Comparison of ENCODE assay signal across 18 cellular contexts in the genomic region with DNA sequence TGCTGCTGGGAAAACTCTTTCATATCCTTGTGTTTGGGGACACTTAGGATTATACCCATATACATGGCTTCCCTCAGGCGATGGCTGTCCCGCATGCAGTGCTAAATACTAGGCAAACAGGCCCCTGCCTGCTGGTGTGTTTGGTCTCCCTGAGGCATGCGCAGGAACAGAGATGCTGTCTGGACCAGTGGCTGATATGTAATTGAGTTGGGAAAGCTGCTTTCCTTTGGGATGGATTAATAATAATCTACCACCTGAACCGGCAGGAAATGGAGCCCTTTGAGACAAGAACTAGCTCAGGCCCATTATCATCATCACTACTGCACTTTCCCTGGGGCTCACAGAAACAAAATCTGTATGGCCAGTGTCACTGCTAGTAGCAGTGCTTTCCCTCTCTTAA. TPM values are rescaled to one million over a fixed set of nuclear protein-coding genes. Genes with fewer than 3 reads are reported as not detected.
DNase-seq lines count a peak whose midpoint lies in the region; ATAC-seq and TF ChIP-seq lines count a peak whose summit lies in the region.
"Had no signal": no experiment of that assay in that cellular context is flagged by ENCODE, and none has a peak within 500 bp of the region (broad histone marks: within the 10 kb centered on the region; RNA-seq: fewer than 3 reads in every experiment).

No MANE protein-coding gene starts in this region.

- no peak for TF ChIP-seq POLR2A in spleen (IDR thresholded peaks at IDR 0.05)

- WGBS in spleen, 5 donors: 95 to 100% (median 97%) methylated on average over 4 of the region's 4 CpGs

- peaks cover 44% of the 10 kb centered on the region for H3K4me1 Mint-ChIP-seq in central memory CD8-positive, alpha-beta T cell

- H3K27me3 Mint-ChIP-seq in central memory CD8-positive, alpha-beta T cell: no peaks in the 10 kb centered on the region
- H3K27me3 Mint-ChIP-seq: B cell; CD4-positive, CD25-positive, alpha-beta regulatory T cell had no signal

- H3K4me1 ChIP-seq in spleen: peaks cover 0 to 77% (median 18%) of the 10 kb centered on the region in 6 donors
- H3K4me1 ChIP-seq: Caco-2 had no signal

- DNase-seq in activated effector memory CD4-positive, alpha-beta T cell treated with anti-CD3 and anti-CD28 coated beads, Interleukin-2, amount 50 U/mL, for 16 hours: peak; percentile 24
- DNase-seq in activated effector memory CD4-positive, alpha-beta T cell treated with Interleukin-2 at 50 U/mL for 16 hours: no peak
- no peak for DNase-seq in central memory CD8-positive, alpha-beta T cell (ENCODE audit: low spot score in 2 of 2)
- DNase-seq in retina (peak; percentile 9), spleen (no peak), HUDEP-2 (lab: John Stamatoyannopoulos, UW; ENCODE audit: unreplicated experiment in 76 of 76) (no peak), OCI-M2 (lab: John Stamatoyannopoulos, UW; ENCODE audit: unreplicated experiment) (no peak)
- DNase-seq: 8988T; C1 segment of cervical spinal cord; Caco-2; CD4-positive, CD25-positive, alpha-beta regulatory T cell; DMS79; GDM1; HCEC 1CT; IMR-90 had no signal

- H3K4me3 Mint-ChIP-seq in central memory CD8-positive, alpha-beta T cell: no peak overlapping the region
- H3K4me3 Mint-ChIP-seq: B cell; CD4-positive, CD25-positive, alpha-beta regulatory T cell; GM23338 had no signal

- no peak overlapping the region for H3K4me3 ChIP-seq in spleen
- H3K4me3 ChIP-seq: GM23338 had no signal

- peaks cover 1% of the 10 kb centered on the region for H3K36me3 Mint-ChIP-seq in central memory CD8-positive, alpha-beta T cell (ENCODE audit: insufficient read depth)

- H3K27me3 ChIP-seq in spleen (replicated peaks in 1 of 7): no peaks in the 10 kb centered on the region

- no peaks in the 10 kb centered on the region for H3K9me3 Mint-ChIP-seq in central memory CD8-positive, alpha-beta T cell
- H3K9me3 Mint-ChIP-seq: CD4-positive, CD25-positive, alpha-beta regulatory T cell; GM23338 had no signal

- intact Hi-C loops in spleen (cut with DNase I; ENCODE audit: low total_unique reads): no loop called here

- no peak for ATAC-seq in central memory CD8-positive, alpha-beta T cell (replicated peaks; ENCODE audit: extremely low read depth, poor library complexity, severe bottlenecking)
- ATAC-seq: GM23338 had no signal

- H3K9me3 ChIP-seq in spleen: no peaks in the 10 kb centered on the region
- H3K9me3 ChIP-seq: Caco-2 had no signal

- H3K27ac ChIP-seq in spleen: no peak overlapping the region
- H3K27ac ChIP-seq: HL-60 had no signal

- H3K36me3 ChIP-seq in spleen: peaks cover 0 to 58% (median 14%) of the 10 kb centered on the region in 6 donors

- peak overlapping the region; percentile 13 for H3K27ac Mint-ChIP-seq in central memory CD8-positive, alpha-beta T cell (ENCODE audit: low read depth)
- H3K27ac Mint-ChIP-seq: B cell had no signal

- no peak for TF ChIP-seq CTCF in spleen (IDR thresholded peaks at IDR 0.05 in 8 of 11, conservative IDR thresholded peaks at IDR 0.05 in 3 of 11)

RNA-seq across cellular contexts. Expression of a gene that starts 18.0 kb away (rescaled TPM):
- total RNA-seq in spleen: 10 to 100 TPM; 57.3 to 79.2 (median 70.1) TPM
- 10 to 100 TPM; 15.2 to 25.3 (median 17.4) TPM for polyA plus RNA-seq in spleen

RNA-seq across cellular contexts. Expression of a gene that starts 18.1 kb away (rescaled TPM):
- 10 to 100 TPM; 28.4 to 42.8 (median 33.6) TPM for total RNA-seq in spleen
- 10 to 100 TPM; 32.1 to 43.7 (median 43.1) TPM for polyA plus RNA-seq in spleen

Comparison
In these comparisons a context has a peak if more than half of its experiments do, and no peak if none do; other contexts are left out.
1. DNase-seq: peak in activated effector memory CD4-positive, alpha-beta T cell treated with anti-CD3 and anti-CD28 coated beads, Interleukin-2, amount 50 U/mL, for 16 hours (single experiment) and retina (single experiment); none in activated effector memory CD4-positive, alpha-beta T cell treated with Interleukin-2 at 50 U/mL for 16 hours (single experiment), central memory CD8-positive, alpha-beta T cell (0 of 2), spleen (single experiment), HUDEP-2 (0 of 76) and OCI-M2 (single experiment).